In the genomic region with DNA sequence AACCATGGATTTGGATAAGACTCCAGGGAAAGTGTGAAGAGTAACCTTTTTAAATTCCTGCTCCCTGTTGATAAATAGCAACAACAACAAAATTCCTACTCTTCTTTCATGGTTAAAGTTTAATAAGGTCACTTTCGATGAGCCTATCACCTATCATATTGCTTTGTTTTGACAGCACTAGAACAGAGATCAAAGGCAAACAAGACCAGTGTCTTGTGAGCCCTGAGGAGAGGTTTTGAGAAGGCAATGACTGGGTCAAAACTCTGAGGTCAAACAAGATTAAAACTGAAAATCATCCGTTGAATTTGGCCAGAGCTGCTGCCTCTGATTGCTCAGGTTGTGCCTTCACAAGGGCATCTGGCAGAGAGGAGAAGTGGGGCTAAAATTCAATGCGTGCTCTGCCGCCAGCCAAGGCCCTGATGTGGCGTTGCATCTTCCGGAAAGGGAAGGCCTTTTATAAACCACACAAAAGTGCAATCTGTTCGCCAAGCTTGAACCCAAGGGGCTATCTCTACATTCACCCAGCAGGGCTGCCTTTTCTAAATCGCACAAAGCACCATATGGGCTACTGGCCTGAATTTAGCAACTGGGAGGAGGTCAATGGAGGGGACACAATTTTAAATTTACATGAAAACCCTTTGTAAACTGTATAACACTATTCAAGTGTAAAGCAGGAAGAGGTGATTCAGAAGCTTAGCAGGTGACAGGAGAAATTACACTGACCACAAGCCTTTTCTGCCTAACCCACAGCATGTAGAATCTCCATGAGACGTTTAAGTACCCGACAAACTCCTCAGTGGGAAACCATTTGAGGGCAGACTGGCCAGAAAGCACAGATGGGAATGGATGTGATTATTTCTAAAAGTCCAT, we compare ENCODE assay signal across 9 cellular contexts.
DNase-seq lines count a peak whose midpoint lies in the region; ATAC-seq, FAIRE-seq and TF ChIP-seq lines count a peak whose summit lies in the region.
"Had no signal": no experiment of that assay in that cellular context is flagged by ENCODE, and none has a peak within 500 bp of the region (broad histone marks: within the 10 kb centered on the region; RNA-seq: fewer than 3 reads in every experiment).

No MANE protein-coding gene starts in this region.

- peaks cover 27% of the 10 kb centered on the region for H3K4me1 Mint-ChIP-seq in glutamatergic neuron (ENCODE audit: low read depth, unreplicated experiment)
- H3K4me1 Mint-ChIP-seq in chondrocyte (ENCODE audit: low read depth) = peaks cover 13% of the 10 kb centered on the region

- H3K4me3 Mint-ChIP-seq in glutamatergic neuron (ENCODE audit: unreplicated experiment) = peak overlapping the region; percentile 36
- H3K4me3 Mint-ChIP-seq in chondrocyte (ENCODE audit: unreplicated experiment) = no peak overlapping the region

- DNase-seq in GM12891 (ENCODE audit: insufficient read length, low spot score) (no peak), HL-60 (ENCODE audit: low read depth in 1 of 2, low spot score in 1 of 2) (peak; percentile 79 to 93), glutamatergic neuron (no peak), thyroid gland (no peak), chondrocyte (ENCODE audit: low spot score) (no peak), HCEC 1CT (no peak)
- DNase-seq in activated naive CD4-positive, alpha-beta T cell (lab: John Stamatoyannopoulos, UW) = no peak
- DNase-seq: colonic mucosa had no signal

- peak overlapping the region; percentile 87 for H3K27ac ChIP-seq in HL-60 (replicated peaks)
- no peak overlapping the region for H3K27ac ChIP-seq in thyroid gland
- H3K27ac ChIP-seq: colonic mucosa had no signal

- peaks cover 8% of the 10 kb centered on the region for H3K9me3 Mint-ChIP-seq in glutamatergic neuron (ENCODE audit: unreplicated experiment)
- H3K9me3 Mint-ChIP-seq in chondrocyte (ENCODE audit: low read depth) = no peaks in the 10 kb centered on the region

- peaks cover 5% of the 10 kb centered on the region for H3K27me3 Mint-ChIP-seq in glutamatergic neuron (ENCODE audit: unreplicated experiment)
- no peaks in the 10 kb centered on the region for H3K27me3 Mint-ChIP-seq in chondrocyte (ENCODE audit: low read depth)

- FAIRE-seq in GM12891 (lab: Jason Lieb, UNC) = peak; percentile 84

- TF ChIP-seq POLR2A in GM12891 (IDR thresholded peaks at IDR 0.05; ENCODE audit: low read depth, low read length) = no peak
- TF ChIP-seq POLR2A in thyroid gland (IDR thresholded peaks at IDR 0.05) = no peak

- H3K27ac Mint-ChIP-seq in glutamatergic neuron (ENCODE audit: unreplicated experiment) (peak overlapping the region; percentile 92), chondrocyte (ENCODE audit: unreplicated experiment) (no peak overlapping the region)

- H3K36me3 ChIP-seq in thyroid gland = no peaks in the 10 kb centered on the region
- H3K36me3 ChIP-seq: colonic mucosa had no signal

- H3K4me3 ChIP-seq in HL-60 (replicated peaks; ENCODE audit: insufficient read depth, low read length) = no peak overlapping the region
- no peak overlapping the region for H3K4me3 ChIP-seq in thyroid gland (replicated peaks in 1 of 3)
- H3K4me3 ChIP-seq: colonic mucosa had no signal

- intact Hi-C loops in thyroid gland (cut with DNase I) = no loop called here

- H3K36me3 Mint-ChIP-seq in glutamatergic neuron (ENCODE audit: unreplicated experiment) (peaks cover 4% of the 10 kb centered on the region), chondrocyte (ENCODE audit: low read depth) (no peaks in the 10 kb centered on the region)

- ATAC-seq in GM21619 (IDR thresholded peaks at IDR 0.05; ENCODE audit: unreplicated experiment) = peak; percentile 72

- no peak for TF ChIP-seq CTCF in HL-60 (IDR thresholded peaks at IDR 0.05; ENCODE audit: insufficient read depth, low read length)
- no peak for TF ChIP-seq CTCF in glutamatergic neuron (IDR thresholded peaks at IDR 0.05; ENCODE audit: partially characterized antibody, unreplicated experiment)
- TF ChIP-seq CTCF in thyroid gland (IDR thresholded peaks at IDR 0.05) = no peak
- TF ChIP-seq CTCF in chondrocyte (IDR thresholded peaks at IDR 0.05) = no peak

- no peaks in the 10 kb centered on the region for H3K4me1 ChIP-seq in thyroid gland
- H3K4me1 ChIP-seq: colonic mucosa had no signal

- 80 to 84% methylated on average over 10 of the region's 10 CpGs for WGBS in thyroid gland, 2 donors

- no peaks in the 10 kb centered on the region for H3K9me3 ChIP-seq in thyroid gland
- H3K9me3 ChIP-seq: colonic mucosa had no signal

- H3K27me3 ChIP-seq in HL-60 (ENCODE audit: insufficient read depth, poor library complexity, severe bottlenecking) = no peaks in the 10 kb centered on the region
- H3K27me3 ChIP-seq in thyroid gland = no peaks in the 10 kb centered on the region
- H3K27me3 ChIP-seq: colonic mucosa had no signal

TF ChIP-seq in GM12891, 5 proteins besides CTCF, POLR2A, EP300 and RAD21:
- TF ChIP-seq POLR2AphosphoS5 (IDR thresholded peaks at IDR 0.05; ENCODE audit: low read depth, low read length) = no peak
- peak; percentile 41 for TF ChIP-seq SPI1 (IDR thresholded peaks at IDR 0.05; ENCODE audit: low read depth, low read length)
- peak; percentile 35; the same call in 1 of the 2 replicates for TF ChIP-seq POU2F2 (IDR thresholded peaks at IDR 0.05; ENCODE audit: low read depth, low read length)

Comparison
In these comparisons a context has a peak if more than half of its experiments do, and no peak if none do; other contexts are left out.
1. DNase-seq: peak in HL-60 (2 of 2); none in GM12891 (single experiment), glutamatergic neuron (single experiment), thyroid gland (0 of 2), chondrocyte (single experiment), activated naive CD4-positive, alpha-beta T cell (0 of 4) and HCEC 1CT (single experiment).